ENCODE assay signal across 1 cellular context in the genomic region with DNA sequence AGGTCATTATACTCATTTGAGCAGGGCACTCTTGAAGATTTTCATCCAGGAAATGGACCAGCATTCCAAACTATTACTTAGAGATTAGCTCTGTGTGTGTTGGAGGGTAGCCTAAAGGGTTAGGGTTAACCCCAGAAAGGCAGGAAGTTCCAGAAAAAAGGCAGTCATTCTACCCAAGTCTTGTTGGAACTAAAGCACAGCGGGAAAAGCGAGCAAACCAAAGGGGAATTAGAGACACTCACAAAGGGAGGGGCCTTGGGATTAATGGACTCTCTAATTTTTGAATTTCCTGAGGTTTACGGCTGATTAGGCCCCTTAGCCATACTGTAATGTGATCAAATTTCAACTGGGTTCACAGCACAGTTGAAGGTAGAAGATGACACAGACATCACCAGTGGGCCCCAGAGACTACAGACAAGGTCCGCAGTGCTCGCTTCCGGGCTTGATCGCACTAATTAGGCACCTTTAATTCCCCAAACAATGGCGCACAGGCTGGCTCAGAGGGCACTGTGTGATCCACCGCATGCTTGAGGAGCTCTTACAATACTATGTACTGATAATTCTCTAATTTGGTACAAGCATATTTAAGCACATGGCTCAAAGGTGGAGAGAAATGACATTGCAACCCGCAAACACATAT.
TF ChIP-seq lines count a peak whose summit lies in the region.

No MANE protein-coding gene starts in this region.

TF ChIP-seq in neural cell, 6 proteins besides CTCF, POLR2A, EP300 and RAD21 (continued from another document):
- no peak for TF ChIP-seq TAF1 (IDR thresholded peaks at IDR 0.05; ENCODE audit: low read depth)
- TF ChIP-seq, protein P1, sequence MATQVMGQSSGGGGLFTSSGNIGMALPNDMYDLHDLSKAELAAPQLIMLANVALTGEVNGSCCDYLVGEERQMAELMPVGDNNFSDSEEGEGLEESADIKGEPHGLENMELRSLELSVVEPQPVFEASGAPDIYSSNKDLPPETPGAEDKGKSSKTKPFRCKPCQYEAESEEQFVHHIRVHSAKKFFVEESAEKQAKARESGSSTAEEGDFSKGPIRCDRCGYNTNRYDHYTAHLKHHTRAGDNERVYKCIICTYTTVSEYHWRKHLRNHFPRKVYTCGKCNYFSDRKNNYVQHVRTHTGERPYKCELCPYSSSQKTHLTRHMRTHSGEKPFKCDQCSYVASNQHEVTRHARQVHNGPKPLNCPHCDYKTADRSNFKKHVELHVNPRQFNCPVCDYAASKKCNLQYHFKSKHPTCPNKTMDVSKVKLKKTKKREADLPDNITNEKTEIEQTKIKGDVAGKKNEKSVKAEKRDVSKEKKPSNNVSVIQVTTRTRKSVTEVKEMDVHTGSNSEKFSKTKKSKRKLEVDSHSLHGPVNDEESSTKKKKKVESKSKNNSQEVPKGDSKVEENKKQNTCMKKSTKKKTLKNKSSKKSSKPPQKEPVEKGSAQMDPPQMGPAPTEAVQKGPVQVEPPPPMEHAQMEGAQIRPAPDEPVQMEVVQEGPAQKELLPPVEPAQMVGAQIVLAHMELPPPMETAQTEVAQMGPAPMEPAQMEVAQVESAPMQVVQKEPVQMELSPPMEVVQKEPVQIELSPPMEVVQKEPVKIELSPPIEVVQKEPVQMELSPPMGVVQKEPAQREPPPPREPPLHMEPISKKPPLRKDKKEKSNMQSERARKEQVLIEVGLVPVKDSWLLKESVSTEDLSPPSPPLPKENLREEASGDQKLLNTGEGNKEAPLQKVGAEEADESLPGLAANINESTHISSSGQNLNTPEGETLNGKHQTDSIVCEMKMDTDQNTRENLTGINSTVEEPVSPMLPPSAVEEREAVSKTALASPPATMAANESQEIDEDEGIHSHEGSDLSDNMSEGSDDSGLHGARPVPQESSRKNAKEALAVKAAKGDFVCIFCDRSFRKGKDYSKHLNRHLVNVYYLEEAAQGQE (IDR thresholded peaks at IDR 0.05; ENCODE audit: borderline replicate concordance), result no peak
- TF ChIP-seq SMC3 (conservative IDR thresholded peaks at IDR 0.05; ENCODE audit: poor library complexity), result no peak
- no peak for TF ChIP-seq POLR2AphosphoS5 (IDR thresholded peaks at IDR 0.05)
- no peak for TF ChIP-seq MXI1 (conservative IDR thresholded peaks at IDR 0.05; ENCODE audit: poor library complexity, severe bottlenecking)
TF ChIP-seq in neural cell: peak in this region for 0.
